ENCODE assay signal across 12 cellular contexts in the genomic region with DNA sequence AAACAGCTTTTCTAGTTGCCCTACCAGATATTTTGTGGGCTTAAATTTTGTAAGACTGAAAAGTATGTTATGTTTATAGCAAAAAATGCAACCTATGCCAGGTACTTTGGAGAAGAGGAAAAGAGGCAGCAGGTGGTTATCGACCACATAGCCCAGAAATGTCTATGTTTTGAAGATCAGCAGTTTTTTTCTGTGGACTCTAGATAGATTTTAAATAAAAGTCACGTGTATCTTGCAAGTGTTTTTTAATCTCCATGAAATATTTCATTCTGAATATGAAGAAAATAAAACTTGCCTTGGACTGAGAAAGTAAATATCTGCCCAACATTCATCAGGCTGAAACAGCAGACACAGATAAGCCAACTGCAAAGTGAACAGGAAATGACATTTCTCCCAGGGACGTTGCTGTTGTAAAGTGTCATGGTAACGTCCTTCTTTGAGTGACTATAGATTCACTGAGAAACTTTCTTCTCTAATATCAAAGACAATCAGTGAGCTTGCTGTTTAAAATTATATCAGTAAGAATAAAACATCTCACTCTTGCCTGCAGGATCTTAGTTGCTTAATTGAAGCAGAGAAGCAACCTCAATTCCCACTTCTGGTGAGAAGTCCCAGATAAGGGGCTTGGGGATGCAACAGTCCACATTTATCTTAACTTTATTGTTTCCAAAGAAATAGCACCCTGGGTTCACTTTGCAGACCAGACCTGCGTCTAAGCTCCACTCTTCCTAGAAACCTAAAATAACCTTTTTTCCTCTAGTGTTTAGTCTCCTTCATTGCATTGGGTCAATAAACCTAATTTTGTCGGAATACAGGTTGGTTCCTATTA. TPM values are rescaled to one million over a fixed set of nuclear protein-coding genes. Genes with fewer than 3 reads are reported as not detected.
DNase-seq lines count a peak whose midpoint lies in the region; ATAC-seq and TF ChIP-seq lines count a peak whose summit lies in the region.
"Had no signal": no experiment of that assay in that cellular context is flagged by ENCODE, and none has a peak within 500 bp of the region (broad histone marks: within the 10 kb centered on the region; RNA-seq: fewer than 3 reads in every experiment).

No MANE protein-coding gene starts in this region.

- H3K9me2 ChIP-seq in MM.1S (replicated peaks; ENCODE audit: insufficient read depth, low read length), result no peaks in the 10 kb centered on the region

- peaks cover 18% of the 10 kb centered on the region for H3K4me1 ChIP-seq in MM.1S (ENCODE audit: low read length)
- peaks cover 56 to 62% (median 58%) of the 10 kb centered on the region in 3 donors for H3K4me1 ChIP-seq in skeletal muscle tissue (ENCODE audit: control insufficient read depth in 3 of 3, insufficient read depth in 3 of 3, low read length in 3 of 3)
- peaks cover 3% of the 10 kb centered on the region for H3K4me1 ChIP-seq in testis
- H3K4me1 ChIP-seq: foreskin keratinocyte had no signal

- no peaks in the 10 kb centered on the region for H3K27me3 ChIP-seq in MM.1S (replicated peaks; ENCODE audit: insufficient read depth, low read length)
- no peaks in the 10 kb centered on the region for H3K27me3 ChIP-seq in skeletal muscle tissue (ENCODE audit: control insufficient read depth in 3 of 3, insufficient read depth in 3 of 3, low read length in 3 of 3)
- no peaks in the 10 kb centered on the region for H3K27me3 ChIP-seq in testis
- H3K27me3 ChIP-seq: upper lobe of left lung had no signal

- 47 to 56% methylated on average over 6 of the region's 6 CpGs for WGBS in testis, 2 donors

- peak; percentile 68 for ATAC-seq in central memory CD8-positive, alpha-beta T cell (replicated peaks; ENCODE audit: extremely low read depth, poor library complexity, severe bottlenecking)
- ATAC-seq in GM18498 (IDR thresholded peaks at IDR 0.05; ENCODE audit: unreplicated experiment), result no peak
- ATAC-seq: foreskin keratinocyte had no signal

- no peaks in the 10 kb centered on the region for H4K20me1 ChIP-seq in MM.1S (ENCODE audit: insufficient read depth, low read length)

- H3K27ac Mint-ChIP-seq in activated CD4-positive, alpha-beta T cell treated with anti-CD3 and anti-CD28 coated beads, Interleukin-2, amount 10 ng/mL, durations not matched to agents 24 days and 14 days, result no peak overlapping the region
- H3K27ac Mint-ChIP-seq in central memory CD8-positive, alpha-beta T cell (ENCODE audit: low read depth), result no peak overlapping the region

- peak; percentile 72 for DNase-seq in activated CD4-positive, alpha-beta T cell treated with anti-CD3 and anti-CD28 coated beads, Interleukin-2, amount 10 ng/mL, durations not matched to agents 24 days and 14 days
- DNase-seq in activated CD4-positive, alpha-beta T cell treated with anti-CD3 and anti-CD28 coated beads, Interleukin-2, amount 50 U/mL, for 4 hours, result no peak
- DNase-seq in MM.1S (peak; percentile 25), testis (no peak), globus pallidus (ENCODE audit: low spot score) (no peak)
- DNase-seq in central memory CD8-positive, alpha-beta T cell (ENCODE audit: low spot score in 2 of 2), result no peak
- DNase-seq: activated CD4-positive, alpha-beta T cell treated with anti-CD3 and anti-CD28 coated beads for 1 hour; foreskin keratinocyte; stimulated activated CD4-positive, alpha-beta T cell treated with anti-CD3 and anti-CD28 coated beads, Interleukin-4, amount 100 ng/mL, for 4 hours; upper lobe of left lung had no signal

- TF ChIP-seq CTCF in MM.1S (IDR thresholded peaks at IDR 0.05; ENCODE audit: low read length) (no peak), testis (IDR thresholded peaks at IDR 0.05) (no peak)

- no peaks in the 10 kb centered on the region for H3K36me3 Mint-ChIP-seq in activated CD4-positive, alpha-beta T cell treated with anti-CD3 and anti-CD28 coated beads, Interleukin-2, amount 10 ng/mL, durations not matched to agents 24 days and 14 days (ENCODE audit: low read depth)
- H3K36me3 Mint-ChIP-seq in central memory CD8-positive, alpha-beta T cell (ENCODE audit: insufficient read depth), result peaks cover 3% of the 10 kb centered on the region

- intact Hi-C loops in activated CD4-positive, alpha-beta T cell treated with anti-CD3 and anti-CD28 coated beads, Interleukin-2, amount 10 ng/mL, durations not matched to agents 24 days and 14 days (cut with micrococcal nuclease), result no loop called here
- intact Hi-C loops in testis (cut with DNase I; ENCODE audit: low total_unique reads), result no loop called here

- no peak for TF ChIP-seq POLR2A in testis (IDR thresholded peaks at IDR 0.05)

- no peaks in the 10 kb centered on the region for H3K36me3 ChIP-seq in MM.1S (replicated peaks; ENCODE audit: insufficient read depth, low read length)
- peaks cover 25 to 44% (median 34%) of the 10 kb centered on the region in 3 donors for H3K36me3 ChIP-seq in skeletal muscle tissue (ENCODE audit: control insufficient read depth in 3 of 3, insufficient read depth in 3 of 3, low read length in 3 of 3)
- no peaks in the 10 kb centered on the region for H3K36me3 ChIP-seq in testis (ENCODE audit: low read depth, missing control alignments)
- H3K36me3 ChIP-seq: upper lobe of left lung had no signal

- H3K9me3 Mint-ChIP-seq in activated CD4-positive, alpha-beta T cell treated with anti-CD3 and anti-CD28 coated beads, Interleukin-2, amount 10 ng/mL, durations not matched to agents 24 days and 14 days, result no peaks in the 10 kb centered on the region
- H3K9me3 Mint-ChIP-seq in central memory CD8-positive, alpha-beta T cell, result no peaks in the 10 kb centered on the region

- peaks cover 12% of the 10 kb centered on the region for H3K4me1 Mint-ChIP-seq in activated CD4-positive, alpha-beta T cell treated with anti-CD3 and anti-CD28 coated beads, Interleukin-2, amount 10 ng/mL, durations not matched to agents 24 days and 14 days
- peaks cover 6% of the 10 kb centered on the region for H3K4me1 Mint-ChIP-seq in central memory CD8-positive, alpha-beta T cell

- H3K4me3 Mint-ChIP-seq in activated CD4-positive, alpha-beta T cell treated with anti-CD3 and anti-CD28 coated beads, Interleukin-2, amount 10 ng/mL, durations not matched to agents 24 days and 14 days, result no peak overlapping the region
- H3K4me3 Mint-ChIP-seq in central memory CD8-positive, alpha-beta T cell, result no peak overlapping the region

- H3F3A ChIP-seq in MM.1S (ENCODE audit: insufficient read depth, low read length), result no peaks in the 10 kb centered on the region; the same call in 1 of the 2 replicates

- H3K27ac ChIP-seq in MM.1S (ENCODE audit: low read length) (no peak overlapping the region; the same call in 1 of the 2 replicates), skeletal muscle tissue (ENCODE audit: low read depth, low read length) (peak overlapping the region; percentile 11), testis (no peak overlapping the region)
- H3K27ac ChIP-seq: foreskin keratinocyte, upper lobe of left lung had no signal

- H3K4me2 ChIP-seq in MM.1S (ENCODE audit: low read depth, low read length), result peak overlapping the region; percentile 7; the same call in 1 of the 2 replicates

- H2AFZ ChIP-seq in MM.1S (ENCODE audit: low read length), result peak overlapping the region; percentile 9; the same call in 1 of the 2 replicates

- H3K9ac ChIP-seq in MM.1S (ENCODE audit: low read length) (no peak overlapping the region), skeletal muscle tissue (ENCODE audit: low read depth in 1 of 3, low read length in 3 of 3) (peak overlapping the region; percentile 32 to 63 (median 44))

- peaks cover 2% of the 10 kb centered on the region for H3K27me3 Mint-ChIP-seq in activated CD4-positive, alpha-beta T cell treated with anti-CD3 and anti-CD28 coated beads, Interleukin-2, amount 10 ng/mL, durations not matched to agents 24 days and 14 days
- H3K27me3 Mint-ChIP-seq in central memory CD8-positive, alpha-beta T cell, result no peaks in the 10 kb centered on the region

- no peak overlapping the region for H3K4me3 ChIP-seq in MM.1S (ENCODE audit: low read length)
- H3K4me3 ChIP-seq in skeletal muscle tissue (ENCODE audit: low read length in 3 of 3), result peak overlapping the region; percentile 46 to 55 (median 51)
- H3K4me3 ChIP-seq in testis, result no peak overlapping the region
- H3K4me3 ChIP-seq: upper lobe of left lung had no signal

- H3K9me3 ChIP-seq in MM.1S (replicated peaks; ENCODE audit: insufficient read depth, low read length) (no peaks in the 10 kb centered on the region), skeletal muscle tissue (ENCODE audit: control insufficient read depth in 3 of 3, low read length in 3 of 3) (no peaks in the 10 kb centered on the region), testis (no peaks in the 10 kb centered on the region)
- H3K9me3 ChIP-seq: upper lobe of left lung had no signal

- H3K79me2 ChIP-seq in MM.1S (ENCODE audit: low read length), result no peaks in the 10 kb centered on the region

RNA-seq across cellular contexts. Expression of a gene that starts 6.3 kb away (rescaled TPM):
- 0.75 and 1.3 TPM in 2 replicates for total RNA-seq in activated CD4-positive, alpha-beta T cell treated with anti-CD3 and anti-CD28 coated beads, Interleukin-2, amount 10 ng/mL, durations not matched to agents 24 days and 14 days
- 661 TPM for total RNA-seq in skeletal muscle tissue
- total RNA-seq in testis, result 10 to 100 TPM in 1 of 2 donors, 1 to 10 TPM in 1; 9.1 to 19.9 TPM
- polyA plus RNA-seq in testis (ENCODE audit: insufficient read depth, low read depth, low replicate concordance), result 16.9 TPM

RNA-seq across cellular contexts. Expression of a gene that starts 34.2 kb away (rescaled TPM):
- total RNA-seq in activated CD4-positive, alpha-beta T cell treated with anti-CD3 and anti-CD28 coated beads, Interleukin-2, amount 10 ng/mL, durations not matched to agents 24 days and 14 days, result 337 and 340 TPM in 2 replicates
- total RNA-seq in skeletal muscle tissue (694 TPM), testis (100 to 1,000 TPM; 148 to 177 TPM)
- polyA plus RNA-seq in testis (ENCODE audit: insufficient read depth, low read depth, low replicate concordance), result 219 TPM

RNA-seq across cellular contexts. Expression of a gene that starts 48.5 kb away (rescaled TPM):
- total RNA-seq in activated CD4-positive, alpha-beta T cell treated with anti-CD3 and anti-CD28 coated beads, Interleukin-2, amount 10 ng/mL, durations not matched to agents 24 days and 14 days, result 239 and 245 TPM in 2 replicates
- total RNA-seq in skeletal muscle tissue (178 TPM), testis (100 to 1,000 TPM; 215 to 255 TPM)
- 372 TPM for polyA plus RNA-seq in testis (ENCODE audit: insufficient read depth, low read depth, low replicate concordance)

Comparison
In these comparisons a context has a peak if more than half of its experiments do, and no peak if none do; other contexts are left out.
1. DNase-seq: peak in activated CD4-positive, alpha-beta T cell treated with anti-CD3 and anti-CD28 coated beads, Interleukin-2, amount 10 ng/mL, durations not matched to agents 24 days and 14 days (single experiment) and MM.1S (single experiment); none in activated CD4-positive, alpha-beta T cell treated with anti-CD3 and anti-CD28 coated beads, Interleukin-2, amount 50 U/mL, for 4 hours (0 of 2), central memory CD8-positive, alpha-beta T cell (0 of 2), testis (single experiment) and globus pallidus (single experiment).
2. H3K4me3 ChIP-seq: peak in skeletal muscle tissue (3 of 3); none in MM.1S (single experiment) and testis (0 of 2).
3. RNA of a gene that starts 6.3 kb away (total RNA-seq): 661 TPM in skeletal muscle tissue (single experiment); 9.1 to 19.9 TPM in testis and 0.75 to 1.3 TPM in activated CD4-positive, alpha-beta T cell treated with anti-CD3 and anti-CD28 coated beads, Interleukin-2, amount 10 ng/mL, durations not matched to agents 24 days and 14 days; every median in the first group is over 10 times any median in the second.